ENCODE assay signal across 8 cellular contexts in genomic region chr2:181892795-181893435, GRCh38. TPM values are rescaled to one million over a fixed set of nuclear protein-coding genes. Genes with fewer than 3 reads are reported as not detected.
DNase-seq lines count a peak whose midpoint lies in the region; ATAC-seq and TF ChIP-seq lines count a peak whose summit lies in the region.

No MANE protein-coding gene starts in this region.

- BruUV-seq in Caco-2 (replicated peaks; lab: Mats Ljungman, UMichigan), result no TSS peak

- H3K27ac Mint-ChIP-seq in Caco-2 (ENCODE audit: unreplicated experiment) (peak overlapping the region; percentile 91), chondrocyte (ENCODE audit: unreplicated experiment) (peak overlapping the region; percentile 96)

- H3K4me3 ChIP-seq in Caco-2 (ENCODE audit: low read depth, low read length) (peak overlapping the region; percentile 83), mucosa of descending colon (peak overlapping the region; percentile 80)

- H3K9me3 ChIP-seq in Caco-2, result no peaks in the 10 kb centered on the region
- H3K9me3 ChIP-seq in mucosa of descending colon, result no peaks in the 10 kb centered on the region

- H3K27me3 Mint-ChIP-seq in Caco-2 (ENCODE audit: insufficient read depth, unreplicated experiment) (no peaks in the 10 kb centered on the region), chondrocyte (ENCODE audit: low read depth) (no peaks in the 10 kb centered on the region)

- H3K9me3 Mint-ChIP-seq in Caco-2 (ENCODE audit: unreplicated experiment) (no peaks in the 10 kb centered on the region), chondrocyte (ENCODE audit: low read depth) (no peaks in the 10 kb centered on the region)

- H3K4me1 ChIP-seq in Caco-2 (peaks cover 34% of the 10 kb centered on the region), mucosa of descending colon (ENCODE audit: low read depth) (peaks cover 12% of the 10 kb centered on the region)

- H3K36me3 ChIP-seq in Caco-2 (ENCODE audit: control insufficient read depth, insufficient read depth, low read length) (no peaks in the 10 kb centered on the region), mucosa of descending colon (ENCODE audit: low read depth) (no peaks in the 10 kb centered on the region)

- peaks cover 25% of the 10 kb centered on the region for H3K36me3 Mint-ChIP-seq in Caco-2 (ENCODE audit: insufficient read depth, unreplicated experiment)
- peaks cover 2% of the 10 kb centered on the region for H3K36me3 Mint-ChIP-seq in chondrocyte (ENCODE audit: low read depth)

- DNase-seq in Caco-2, result no peak
- DNase-seq in LoVo (ENCODE audit: low spot score), result peak; percentile 33
- no peak for DNase-seq in chondrocyte (ENCODE audit: low spot score)
- DNase-seq in mucosa of descending colon, result no peak
- no peak for DNase-seq in GM10266 (ENCODE audit: extremely low spot score)
- DNase-seq in epidermal melanocyte (ENCODE audit: insufficient read length, low spot score), result no peak
- no peak for DNase-seq in amygdala (lab: John Stamatoyannopoulos, UW)
- DNase-seq in anterior cingulate cortex (lab: John Stamatoyannopoulos, UW), result no peak

- no peaks in the 10 kb centered on the region for H3K27me3 ChIP-seq in Caco-2 (replicated peaks; ENCODE audit: control insufficient read depth, insufficient read depth, low read length)

- H3K4me3 Mint-ChIP-seq in Caco-2 (ENCODE audit: unreplicated experiment) (peak overlapping the region; percentile 93), chondrocyte (ENCODE audit: unreplicated experiment) (peak overlapping the region; percentile 99)

- no peak for ATAC-seq in mucosa of descending colon

- POLR2A ChIA-PET in Caco-2 (lab: Charles Lee), result interaction anchor here (0.7 kb wide), 1 partner anchor 14 kb away, joined by 3 read pairs; no protein-coding TSS in a partner anchor

- intact Hi-C loops in Caco-2 (cut with micrococcal nuclease; ENCODE audit: unreplicated experiment), result loop anchor here (1.0 to 10.0 kb wide), 4 partner anchors 11 to 318 kb away; no protein-coding TSS in a partner anchor
- intact Hi-C loops in mucosa of descending colon (cut with DNase I, micrococcal nuclease), result no loop called here

- TF ChIP-seq CTCF in Caco-2 (IDR thresholded peaks at IDR 0.05; ENCODE audit: insufficient read depth in 1 of 2, low read depth in 1 of 2, low read length in 1 of 2, severe bottlenecking in 1 of 2, unreplicated experiment in 1 of 2) (no peak), chondrocyte (IDR thresholded peaks at IDR 0.05) (no peak), mucosa of descending colon (IDR thresholded peaks at IDR 0.05) (no peak), GM10266 (IDR thresholded peaks at IDR 0.05; ENCODE audit: control insufficient read depth, insufficient read depth, low read depth, missing control alignments) (no peak)

- H3K4me1 Mint-ChIP-seq in Caco-2 (ENCODE audit: low read depth, unreplicated experiment), result peaks cover 15% of the 10 kb centered on the region
- peaks cover 43% of the 10 kb centered on the region for H3K4me1 Mint-ChIP-seq in chondrocyte (ENCODE audit: low read depth)

- CTCF ChIA-PET in Caco-2 (lab: Charles Lee), result interaction anchor here (0.7 to 1.0 kb wide), 2 partner anchors 150 to 185 kb away, joined by 3 to 4 read pairs; no protein-coding TSS in a partner anchor

RNA-seq across cellular contexts. Expression of gene ITPRID2, which starts 1.4 kb away (rescaled TPM):
- total RNA-seq in Caco-2 (2022) (54.8 and 62.0 TPM in 2 replicates), chondrocyte (64.6 to 75.0 TPM (median 69.0 TPM) in 3 replicates), mucosa of descending colon (100 to 1,000 TPM; 184 to 381 (median 299) TPM)
